26 cellular contexts compared by ENCODE assay signal in the genomic region with DNA sequence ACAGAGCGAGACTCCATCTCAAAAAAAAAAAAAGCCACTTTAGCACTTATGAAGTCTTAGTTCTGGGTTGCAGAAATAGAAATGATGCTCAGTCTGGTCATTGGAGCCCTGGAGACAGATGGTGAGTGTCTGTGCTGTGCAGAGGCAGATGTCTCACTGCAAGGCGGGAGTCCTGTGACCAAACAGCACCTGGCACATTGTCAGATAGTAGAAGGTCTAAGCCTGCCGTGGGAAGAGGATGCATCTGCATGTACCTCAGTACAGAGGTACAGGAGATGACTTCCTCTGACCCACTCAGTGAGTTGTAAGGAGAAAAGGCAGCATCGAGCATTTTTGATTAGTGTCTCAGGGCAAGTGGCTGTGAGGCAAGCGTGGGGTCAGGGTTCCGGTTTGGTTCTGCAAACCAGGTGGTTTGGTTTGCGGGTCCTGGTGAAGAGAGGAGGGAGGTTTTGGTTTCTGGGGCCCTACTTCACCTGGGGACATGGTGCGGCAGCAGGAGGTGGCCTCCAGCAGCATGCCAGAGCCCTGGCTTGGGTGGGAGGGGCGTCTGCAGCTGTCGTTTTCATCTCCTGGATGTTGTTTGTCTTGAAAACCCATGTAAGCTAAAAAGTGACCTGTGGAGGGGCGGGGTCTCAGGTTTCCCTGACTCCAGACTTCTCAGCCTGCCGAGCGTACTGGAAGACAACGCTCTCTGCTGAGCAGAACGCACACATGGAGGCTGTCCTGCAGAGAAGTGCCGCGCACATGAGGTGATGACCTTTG. TPM values are rescaled to one million over a fixed set of nuclear protein-coding genes. Genes with fewer than 3 reads are reported as not detected.
DNase-seq lines count a peak whose midpoint lies in the region; TF ChIP-seq lines count a peak whose summit lies in the region.
"Had no signal": no experiment of that assay in that cellular context is flagged by ENCODE, and none has a peak within 500 bp of the region (broad histone marks: within the 10 kb centered on the region; RNA-seq: fewer than 3 reads in every experiment).

No MANE protein-coding gene starts in this region.

- in situ Hi-C loops in GM13976 (cut with MboI; ENCODE audit: low sequenced_read_pairs, unreplicated experiment), result no loop called here

- TF ChIP-seq CTCF in neural crest cell (conservative IDR thresholded peaks at IDR 0.05), result no peak
- TF ChIP-seq CTCF in GM13976 (IDR thresholded peaks at IDR 0.05; ENCODE audit: borderline replicate concordance, control extremely low read depth, extremely low read depth, insufficient read depth, missing control alignments), result no peak

- DNase-seq in ELF-1 (ENCODE audit: low read depth, low spot score) (peak; percentile 51), NCI-H446 treated with DMSO at 0.1 percent for 48 hours (lab: John Stamatoyannopoulos, UW) (peak; percentile 13), cerebellar cortex (ENCODE audit: low spot score) (peak; percentile 8), neural crest cell (ENCODE audit: low read depth, low spot score) (no peak), GM13976 (ENCODE audit: low spot score) (no peak), COLO668 (lab: John Stamatoyannopoulos, UW; ENCODE audit: unreplicated experiment) (no peak)
- no peak for DNase-seq in activated T-cell treated with anti-CD3 and anti-CD28 coated beads, Interleukin-2, amount 50 U/mL, for 48 hours
- DNase-seq: ACHN; activated CD4-positive, alpha-beta T cell treated with anti-CD3 and anti-CD28 coated beads, Interleukin-2, amount 10 ng/mL, durations not matched to agents 24 days and 14 days; activated gamma-delta T cell; activated naive CD8-positive, alpha-beta T cell treated with anti-CD3 and anti-CD28 coated beads, Interleukin-2, amount 10 ng/mL, durations not matched to agents 7 days and 5 days; activated T-cell treated with anti-CD3 and anti-CD28 coated beads, Interleukin-2, amount 50 U/mL, for 1 hour; CD4-positive, alpha-beta memory T cell; central memory CD4-positive, alpha-beta T cell; DMS153; effector memory CD8-positive, alpha-beta T cell; HCEC 1CT; islet precursor cell; midbrain; naive thymus-derived CD8-positive, alpha-beta T cell; stimulated activated CD4-positive, alpha-beta T cell treated with anti-CD3 and anti-CD28 coated beads, Interleukin-15, amount 100 ng/mL, for 24 hours; stimulated activated CD4-positive, alpha-beta T cell treated with anti-CD3 and anti-CD28 coated beads, Interleukin-4, amount 100 ng/mL, for 4 hours; SW 1271; T-helper 9 cell; tibial artery had no signal

- H3K4me1 Mint-ChIP-seq in neural crest cell, result peaks cover 23% of the 10 kb centered on the region

- peak overlapping the region; percentile 30 for H3K27ac Mint-ChIP-seq in neural crest cell (ENCODE audit: unreplicated experiment)
- H3K27ac Mint-ChIP-seq: activated CD4-positive, alpha-beta T cell treated with anti-CD3 and anti-CD28 coated beads, Interleukin-2, amount 10 ng/mL, durations not matched to agents 24 days and 14 days; activated naive CD8-positive, alpha-beta T cell treated with anti-CD3 and anti-CD28 coated beads, Interleukin-2, amount 10 ng/mL, durations not matched to agents 7 days and 5 days; B cell; effector memory CD8-positive, alpha-beta T cell had no signal

- peaks cover 11% of the 10 kb centered on the region for H3K36me3 Mint-ChIP-seq in neural crest cell (ENCODE audit: low read depth)

- no peaks in the 10 kb centered on the region for H3K27me3 Mint-ChIP-seq in neural crest cell (ENCODE audit: low read depth)
- H3K27me3 Mint-ChIP-seq: activated naive CD8-positive, alpha-beta T cell treated with anti-CD3 and anti-CD28 coated beads, Interleukin-2, amount 10 ng/mL, durations not matched to agents 7 days and 5 days; B cell; CD4-positive, alpha-beta memory T cell; effector memory CD8-positive, alpha-beta T cell; naive thymus-derived CD8-positive, alpha-beta T cell had no signal

- no peaks in the 10 kb centered on the region for H3K9me3 Mint-ChIP-seq in neural crest cell
- H3K9me3 Mint-ChIP-seq: activated naive CD8-positive, alpha-beta T cell treated with anti-CD3 and anti-CD28 coated beads, Interleukin-2, amount 10 ng/mL, durations not matched to agents 7 days and 5 days had no signal

- H3K4me3 Mint-ChIP-seq in neural crest cell, result peak overlapping the region; percentile 40
- H3K4me3 Mint-ChIP-seq: activated CD4-positive, alpha-beta T cell treated with anti-CD3 and anti-CD28 coated beads, Interleukin-2, amount 10 ng/mL, durations not matched to agents 24 days and 14 days; activated naive CD8-positive, alpha-beta T cell treated with anti-CD3 and anti-CD28 coated beads, Interleukin-2, amount 10 ng/mL, durations not matched to agents 7 days and 5 days; B cell; CD4-positive, alpha-beta memory T cell; effector memory CD8-positive, alpha-beta T cell; naive thymus-derived CD8-positive, alpha-beta T cell had no signal

RNA-seq across cellular contexts. Expression of gene RBFA, which starts 3.8 kb away (rescaled TPM):
- total RNA-seq in neural crest cell, result 47.0 and 50.7 TPM in 2 replicates

RNA-seq across cellular contexts. Expression of gene TXNL4A, which starts 49.7 kb away (rescaled TPM):
- 140 and 144 TPM in 2 replicates for total RNA-seq in neural crest cell

Comparison
In these comparisons a context has a peak if more than half of its experiments do, and no peak if none do; other contexts are left out.
1. DNase-seq: peak in ELF-1 (single experiment), NCI-H446 treated with DMSO at 0.1 percent for 48 hours (single experiment) and cerebellar cortex (single experiment); none in neural crest cell (single experiment), GM13976 (single experiment), activated T-cell treated with anti-CD3 and anti-CD28 coated beads, Interleukin-2, amount 50 U/mL, for 48 hours (0 of 2) and COLO668 (single experiment).